In genomic region chr9:124282442-124283231, GRCh38 we compare ENCODE assay signal across 9 cellular contexts. TPM values are rescaled to one million over a fixed set of nuclear protein-coding genes. Genes with fewer than 3 reads are reported as not detected.
A peak's percentile ranks its signal among the peaks of the same experiment; 100 is the strongest.
DNase-seq lines count a peak whose midpoint lies in the region; ATAC-seq and TF ChIP-seq lines count a peak whose summit lies in the region.
"Had no signal": no experiment of that assay in that cellular context is flagged by ENCODE, and none has a peak within 500 bp of the region (broad histone marks: within the 10 kb centered on the region; RNA-seq: fewer than 3 reads in every experiment).

No MANE protein-coding gene starts in this region.

- H4K20me1 ChIP-seq in GM23248 (ENCODE audit: insufficient read depth) = peaks cover 5% of the 10 kb centered on the region; the same call in 1 of the 2 replicates

- H3K9ac ChIP-seq in duodenal mucosa (ENCODE audit: low read depth in 1 of 2, low read length in 2 of 2) (peak overlapping the region; percentile 28), GM23248 (no peak overlapping the region; the same call in 1 of the 2 replicates)

- H3K36me3 ChIP-seq in duodenal mucosa (ENCODE audit: control insufficient read depth in 1 of 2, insufficient read depth in 2 of 2, low read length in 2 of 2) (peaks cover 0 to 4% of the 10 kb centered on the region in 2 donors), lung (ENCODE audit: control insufficient read depth in 2 of 2, insufficient read depth in 2 of 2, low read length in 2 of 2) (peaks cover 0 to 1% of the 10 kb centered on the region in 2 donors), suprapubic skin (peaks cover 4% of the 10 kb centered on the region), GM23248 (ENCODE audit: low read depth) (no peaks in the 10 kb centered on the region)

- H3K79me2 ChIP-seq in GM23248 (ENCODE audit: insufficient read depth) = peaks cover 100% of the 10 kb centered on the region

- no peak for TF ChIP-seq POLR2A in NB4 (IDR thresholded peaks at IDR 0.05; ENCODE audit: extremely low read depth, insufficient read length)
- TF ChIP-seq POLR2A in suprapubic skin (IDR thresholded peaks at IDR 0.05) = no peak

- H3K4me1 ChIP-seq in duodenal mucosa (ENCODE audit: control insufficient read depth in 1 of 2, insufficient read depth in 2 of 2, low read length in 2 of 2) (peaks cover 74 to 85% of the 10 kb centered on the region in 2 donors), lung (ENCODE audit: control insufficient read depth in 2 of 2, insufficient read depth in 2 of 2, low read length in 2 of 2) (peaks cover 10 to 64% of the 10 kb centered on the region in 2 donors), suprapubic skin (peaks cover 79% of the 10 kb centered on the region), GM23248 (ENCODE audit: insufficient read depth) (peaks cover 42% of the 10 kb centered on the region)

- in situ Hi-C loops in GM23248 (cut with MboI) = no loop called here

- H3K4me3 ChIP-seq in NB4 (ENCODE audit: low read depth, low read length) (no peak overlapping the region), duodenal mucosa (ENCODE audit: low read depth in 1 of 2, low read length in 2 of 2) (peak overlapping the region in 1 of 2 donors; percentile 30), lung (no peak overlapping the region), suprapubic skin (no peak overlapping the region), GM23248 (no peak overlapping the region)

- H3K27ac ChIP-seq in duodenal mucosa (ENCODE audit: low read depth, low read length) (peak overlapping the region; percentile 67), lung (ENCODE audit: low read depth in 1 of 2, low read length in 1 of 2) (peak overlapping the region; percentile 50 to 86), suprapubic skin (peak overlapping the region; percentile 75), GM23248 (no peak overlapping the region)

- H3K9me2 ChIP-seq in GM23248 (ENCODE audit: insufficient read depth) = no peaks in the 10 kb centered on the region

- H3K27me3 ChIP-seq in duodenal mucosa (ENCODE audit: control insufficient read depth in 1 of 2, insufficient read depth in 2 of 2, low read length in 2 of 2) = no peaks in the 10 kb centered on the region
- H3K27me3 ChIP-seq in lung (ENCODE audit: control insufficient read depth, insufficient read depth) = no peaks in the 10 kb centered on the region
- no peaks in the 10 kb centered on the region for H3K27me3 ChIP-seq in suprapubic skin
- H3K27me3 ChIP-seq in GM23248 (replicated peaks; ENCODE audit: insufficient read depth) = no peaks in the 10 kb centered on the region

- no peaks in the 10 kb centered on the region for H3K9me3 ChIP-seq in duodenal mucosa (ENCODE audit: control insufficient read depth in 1 of 2, low read length in 2 of 2)
- no peaks in the 10 kb centered on the region for H3K9me3 ChIP-seq in lung (ENCODE audit: control insufficient read depth in 2 of 2, insufficient read depth in 1 of 2, low read length in 1 of 2)
- H3K9me3 ChIP-seq in suprapubic skin = no peaks in the 10 kb centered on the region
- no peaks in the 10 kb centered on the region for H3K9me3 ChIP-seq in GM23248 (ENCODE audit: low read depth)

- H3F3A ChIP-seq in GM23248 (ENCODE audit: insufficient read depth) = peaks cover 31% of the 10 kb centered on the region

- DNase-seq in NB4 (ENCODE audit: low read depth) (peak; percentile 60), lung (ENCODE audit: low spot score) (peak; percentile 62), suprapubic skin (ENCODE audit: low spot score in 2 of 2) (peak in 1 of 2 donors; percentile 77), DMS53 treated with DMSO at 0.1 percent for 48 hours (lab: John Stamatoyannopoulos, UW; ENCODE audit: unreplicated experiment) (no peak), GM20000 (ENCODE audit: low spot score) (no peak), GM23248 (no peak)
- DNase-seq: islet precursor cell had no signal

- TF ChIP-seq CTCF in NB4 (IDR thresholded peaks at IDR 0.05; ENCODE audit: low read depth, low read length) (no peak), lung (IDR thresholded peaks at IDR 0.05; ENCODE audit: control extremely low read depth, extremely low read depth) (no peak), suprapubic skin (IDR thresholded peaks at IDR 0.05) (no peak), GM20000 (IDR thresholded peaks at IDR 0.05; ENCODE audit: extremely low read depth, missing control alignments) (no peak)

- H2AFZ ChIP-seq in GM23248 = no peak overlapping the region

- ATAC-seq in lung (ENCODE audit: insufficient read depth, low FRiP score) (peak; percentile 55), GM18907 (IDR thresholded peaks at IDR 0.05; ENCODE audit: unreplicated experiment) (no peak)

- H3K4me2 ChIP-seq in GM23248 (ENCODE audit: unreplicated experiment) = no peak overlapping the region

- 37 to 50% methylated on average over 20 of the region's 20 CpGs for WGBS in lung, 2 donors
- 26% methylated on average over 20 of the region's 20 CpGs for WGBS in suprapubic skin
- WGBS in GM23248 (ENCODE audit: low coverage in 1 of 2, low lambda C conversion rate in 2 of 2, missing lambda C conversion rate in 2 of 2), 2 experiments = 79 to 81% methylated on average over 19 to 20 of the region's 20 CpGs

- TF ChIP-seq EP300 in suprapubic skin (IDR thresholded peaks at IDR 0.05) = no peak

RNA-seq across cellular contexts. Expression of gene NEK6, which starts 24.9 kb away (rescaled TPM):
- total RNA-seq in lung (10 to 100 TPM; 49.1 to 86.2 TPM), suprapubic skin (10 to 100 TPM in 2 of 4 donors, 1 to 10 TPM in 2; 5.4 to 17.5 (median 10.6) TPM)
- polyA plus RNA-seq in lung (10 to 100 TPM; 19.0 to 57.2 TPM), GM23248 (2016; fragmentation: Nextera tagmentation; extraction: Ambion mirVana) (69.6 and 69.7 TPM in 2 replicates)
- 33.0 and 43.7 TPM in 2 replicates for total RNA-seq in GM23248 (2014; rRNA removed; shearing (Covaris generic))

Comparison
In these comparisons a context has a peak if more than half of its experiments do, and no peak if none do; other contexts are left out.
1. DNase-seq: peak in NB4 (single experiment) and lung (single experiment); none in DMS53 treated with DMSO at 0.1 percent for 48 hours (single experiment), GM20000 (single experiment) and GM23248 (single experiment).